9 cellular contexts compared by ENCODE assay signal in the genomic region with DNA sequence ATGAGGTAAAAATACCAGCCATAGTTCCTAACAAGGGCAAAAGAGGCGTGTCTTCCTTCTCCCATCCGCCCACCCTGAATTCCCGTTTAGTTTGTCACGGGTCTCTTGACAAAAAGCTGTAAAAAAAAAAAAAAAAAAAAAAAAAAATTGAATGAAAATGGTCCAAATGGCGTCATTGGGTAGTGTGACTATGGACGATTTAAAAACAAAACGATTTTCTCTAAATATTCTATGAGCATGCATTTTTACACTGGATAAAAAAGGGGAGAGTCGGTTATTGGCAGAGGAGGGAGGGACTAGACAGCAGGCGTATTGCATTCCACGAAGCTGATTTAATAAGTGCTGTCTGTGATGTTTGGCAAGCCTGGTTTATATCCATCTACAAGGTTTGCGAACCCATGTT. TPM values are rescaled to one million over a fixed set of nuclear protein-coding genes. Genes with fewer than 3 reads are reported as not detected.
DNase-seq lines count a peak whose midpoint lies in the region; ATAC-seq, FAIRE-seq and TF ChIP-seq lines count a peak whose summit lies in the region.
"Had no signal": no experiment of that assay in that cellular context is flagged by ENCODE, and none has a peak within 500 bp of the region (broad histone marks: within the 10 kb centered on the region; RNA-seq: fewer than 3 reads in every experiment).

Gene FAM133A, plus strand, starts transcription at position 338 of the 403 bp plus-strand sequence. CDS start 35,214 bp downstream, outside the sequence.

- no TSS peak for BruUV-seq in PC-3 (replicated peaks; lab: Mats Ljungman, UMichigan)

- H3K36me3 ChIP-seq in PC-3 (ENCODE audit: low read depth, low read length): no peaks in the 10 kb centered on the region
- no peaks in the 10 kb centered on the region for H3K36me3 ChIP-seq in ectodermal cell (ENCODE audit: control insufficient read depth, insufficient read depth, low read length)
- H3K36me3 ChIP-seq in mucosa of rectum (ENCODE audit: control insufficient read depth in 2 of 2, insufficient read depth in 2 of 2, low read length in 2 of 2): no peaks in the 10 kb centered on the region

- H3K27me3 ChIP-seq in PC-3 (ENCODE audit: low read length) (no peaks in the 10 kb centered on the region), ectodermal cell (ENCODE audit: control insufficient read depth, insufficient read depth, low read length, poor library complexity, severe bottlenecking) (no peaks in the 10 kb centered on the region), mucosa of rectum (ENCODE audit: control insufficient read depth in 2 of 2, insufficient read depth in 2 of 2, low read length in 2 of 2) (peaks cover 0 to 8% of the 10 kb centered on the region in 2 donors)

- TF ChIP-seq POLR2A in H54 (IDR thresholded peaks at IDR 0.05; ENCODE audit: low read depth, low read length): no peak

- 11 to 21% methylated on average over 3 to 6 of the region's 11 CpGs for WGBS in ectodermal cell, 2 experiments

- H3K4me3 ChIP-seq in PC-3 (ENCODE audit: low read length) (peak within 1 kb of the TSS; percentile 76), ectodermal cell (ENCODE audit: insufficient read depth, low read depth, low read length) (peak within 1 kb of the TSS; percentile 59), mucosa of rectum (ENCODE audit: low read length in 2 of 2) (peak within 1 kb of the TSS; percentile 67 to 70)

- H3K4me2 ChIP-seq in PC-3 (ENCODE audit: low read length): peak within 1 kb of the TSS; percentile 84

- no peaks in the 10 kb centered on the region for H3K9me2 ChIP-seq in PC-3 (replicated peaks; ENCODE audit: low read length)

- H3K27ac ChIP-seq in PC-3 (ENCODE audit: low read length) (no peak within 1 kb of the TSS), ectodermal cell (ENCODE audit: insufficient read depth, low read depth, low read length, poor library complexity, severe bottlenecking) (peak within 1 kb of the TSS; percentile 45), mucosa of rectum (ENCODE audit: low read depth in 2 of 2, low read length in 2 of 2) (peak within 1 kb of the TSS; percentile 29 to 46)

- H2AFZ ChIP-seq in PC-3 (ENCODE audit: low read length): peak within 1 kb of the TSS; percentile 86

- H4K20me1 ChIP-seq in PC-3 (ENCODE audit: low read length): no peaks in the 10 kb centered on the region

- CTCF ChIA-PET in PC-3 (lab: Charles Lee): no interaction called here

- peak; percentile 54 for ATAC-seq in PC-3
- ATAC-seq in GM19351 (IDR thresholded peaks at IDR 0.05; ENCODE audit: unreplicated experiment): no peak

- H3K9me3 ChIP-seq in PC-3 (ENCODE audit: low read length) (no peaks in the 10 kb centered on the region), ectodermal cell (ENCODE audit: control insufficient read depth, low read length) (no peaks in the 10 kb centered on the region), mucosa of rectum (ENCODE audit: control insufficient read depth in 2 of 2, low read length in 2 of 2) (no peaks in the 10 kb centered on the region)

- intact Hi-C loops in PC-3 (cut with micrococcal nuclease): loop anchor here (10.0 kb wide), 1 partner anchor 89 kb away; no protein-coding TSS in a partner anchor

- POLR2A ChIA-PET in PC-3 (lab: Charles Lee; ENCODE audit: unreplicated experiment): no interaction called here

- H3K9ac ChIP-seq in PC-3 (ENCODE audit: low read length): peak within 1 kb of the TSS; percentile 26; the same call in 1 of the 2 replicates
- H3K9ac ChIP-seq in mucosa of rectum (ENCODE audit: low read depth in 1 of 2, low read length in 2 of 2): peak within 1 kb of the TSS in 1 of 2 donors; percentile 32

- no peaks in the 10 kb centered on the region for H3F3A ChIP-seq in PC-3 (ENCODE audit: low read length, unreplicated experiment)

- H3K4me1 ChIP-seq in PC-3 (ENCODE audit: insufficient read depth, low read length) (no peaks in the 10 kb centered on the region), ectodermal cell (ENCODE audit: control insufficient read depth, insufficient read depth, low read length) (peaks cover 4% of the 10 kb centered on the region), mucosa of rectum (ENCODE audit: control insufficient read depth in 2 of 2, insufficient read depth in 2 of 2, low read length in 2 of 2) (no peaks in the 10 kb centered on the region)

- H3K79me2 ChIP-seq in PC-3 (ENCODE audit: low read length): no peaks in the 10 kb centered on the region

- peak; percentile 63 for DNase-seq in NCI-H1092 treated with DMSO at 0.1 percent for 48 hours (lab: John Stamatoyannopoulos, UW)
- DNase-seq in NCI-H1092 (lab: John Stamatoyannopoulos, UW): no peak
- peak; percentile 30 for DNase-seq in PC-3
- DNase-seq in NCI-H187 (lab: John Stamatoyannopoulos, UW): no peak
- no peak for DNase-seq in H54 (ENCODE audit: insufficient read length, low spot score)

- no peak for TF ChIP-seq CTCF in PC-3 (conservative IDR thresholded peaks at IDR 0.05; ENCODE audit: low read depth, low read length)

- FAIRE-seq in H54 (lab: Jason Lieb, UNC): no peak
- FAIRE-seq: A204.1 had no signal

RNA-seq across cellular contexts. Expression of gene FAM133A, which starts in this region (rescaled TPM):
- 0.06 and 0.07 TPM in 2 replicates for total RNA-seq in PC-3 (2014; rRNA removed)
- 1.6 TPM for polyA plus RNA-seq in ectodermal cell (2013, experiment 1 of 4)
- polyA plus RNA-seq in ectodermal cell (2013, experiment 2 of 4): 1.6 TPM
- 0.75 TPM for polyA plus RNA-seq in ectodermal cell (2013, experiment 3 of 4)
- 1.3 TPM for polyA plus RNA-seq in ectodermal cell (2013, experiment 4 of 4)

Comparison
In these comparisons a context has a peak if more than half of its experiments do, and no peak if none do; other contexts are left out.
1. Peak in DNase-seq, ATAC-seq, H3K4me3 ChIP-seq, H3K9ac ChIP-seq and H3K4me2 ChIP-seq in PC-3; RNA of the gene not detected or under 1 TPM.